In the genomic region with DNA sequence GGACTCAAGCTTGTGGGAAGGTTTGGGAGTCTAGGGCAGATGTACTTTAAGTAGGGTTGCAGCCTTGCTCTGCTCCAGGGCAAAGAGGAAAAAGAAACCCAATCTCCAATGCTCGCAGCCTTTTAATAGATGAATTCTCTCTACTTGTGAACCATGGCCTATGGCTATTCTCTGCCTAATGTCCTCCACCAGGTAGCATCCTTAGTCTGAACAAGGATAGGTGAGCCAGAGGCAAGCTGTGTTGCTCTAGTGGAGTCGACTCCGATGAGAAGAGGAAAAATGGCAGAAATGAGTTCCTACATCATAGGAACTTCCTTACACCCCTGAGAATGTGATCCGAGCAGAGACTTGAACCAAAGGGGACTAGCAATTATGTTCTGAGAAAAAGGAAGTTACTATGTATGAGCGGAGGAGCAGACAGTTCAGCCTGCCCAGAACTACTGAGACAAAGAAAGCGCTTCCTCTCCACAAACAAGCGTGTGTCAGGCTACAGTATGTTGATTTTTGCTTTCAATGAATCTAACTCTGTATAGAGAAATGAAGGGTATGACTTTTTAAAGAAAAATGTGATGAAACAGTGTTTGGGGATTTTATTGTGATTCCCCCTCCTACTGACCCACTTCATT, we compare ENCODE assay signal across 10 cellular contexts.
DNase-seq lines count a peak whose midpoint lies in the region; ATAC-seq and TF ChIP-seq lines count a peak whose summit lies in the region.
"Had no signal": no experiment of that assay in that cellular context is flagged by ENCODE, and none has a peak within 500 bp of the region (broad histone marks: within the 10 kb centered on the region; RNA-seq: fewer than 3 reads in every experiment).

No MANE protein-coding gene starts in this region.

- ATAC-seq in GM19324 (IDR thresholded peaks at IDR 0.05; ENCODE audit: low FRiP score, unreplicated experiment) = peak; percentile 57
- ATAC-seq in HG02973 (IDR thresholded peaks at IDR 0.05; ENCODE audit: unreplicated experiment) = peak; percentile 66
- peak; percentile 23 for ATAC-seq in stimulated activated naive CD8-positive, alpha-beta T cell treated with anti-CD3 and anti-CD28 coated beads, Interleukin-15, Interleukin-2, amounts not matched to agents 100 U/mL and 50 U/mL, for 24 hours
- no peak for ATAC-seq in activated T-cell treated with anti-CD3 and anti-CD28 coated beads, Interleukin-2, amount 50 U/mL, for 72 hours (replicated peaks in 1 of 2)

- H2AFZ ChIP-seq in OCI-LY7 (ENCODE audit: low read length) = no peak overlapping the region

- no peaks in the 10 kb centered on the region for H4K20me1 ChIP-seq in OCI-LY7 (ENCODE audit: insufficient read depth, low read length)

- no peak for TF ChIP-seq CTCF in OCI-LY7 (conservative IDR thresholded peaks at IDR 0.05; ENCODE audit: low read length)

- H3K36me3 ChIP-seq in OCI-LY7 (ENCODE audit: insufficient read depth, low read length) = no peaks in the 10 kb centered on the region

- no peak overlapping the region for H3K4me3 Mint-ChIP-seq in activated T-cell treated with anti-CD3 and anti-CD28 coated beads, Interleukin-2, amount 50 U/mL, for 72 hours

- H3K9me3 Mint-ChIP-seq in activated T-cell treated with anti-CD3 and anti-CD28 coated beads, Interleukin-2, amount 50 U/mL, for 72 hours = peaks cover 2% of the 10 kb centered on the region in 2 donors

- no peaks in the 10 kb centered on the region for H3K9me2 ChIP-seq in OCI-LY7 (ENCODE audit: insufficient read depth, low read length)

- intact Hi-C loops in OCI-LY7 (cut with micrococcal nuclease; ENCODE audit: unreplicated experiment) = no loop called here

- peaks cover 5% of the 10 kb centered on the region for H3K4me1 Mint-ChIP-seq in activated T-cell treated with anti-CD3 and anti-CD28 coated beads, Interleukin-2, amount 50 U/mL, for 72 hours (ENCODE audit: low read depth)

- POLR2A ChIA-PET in OCI-LY7 (lab: Charles Lee) = interaction anchor here (0.9 kb wide), 1 partner anchor 68 kb away, joined by 3 read pairs; no protein-coding TSS in a partner anchor

- H3K9me3 ChIP-seq in OCI-LY7 (ENCODE audit: low read length) = no peaks in the 10 kb centered on the region

- peak; percentile 5 for DNase-seq in OCI-LY7 (ENCODE audit: low spot score)
- no peak for DNase-seq in stimulated activated naive CD8-positive, alpha-beta T cell treated with anti-CD3 and anti-CD28 coated beads, Interleukin-15, Interleukin-2, amounts not matched to agents 100 U/mL and 50 U/mL, for 24 hours
- DNase-seq in NCI-H526 treated with DMSO at 0.1 percent for 48 hours (lab: John Stamatoyannopoulos, UW) = no peak
- DNase-seq in NCI-H524 (lab: John Stamatoyannopoulos, UW) = no peak
- no peak for DNase-seq in activated T-cell treated with anti-CD3 and anti-CD28 coated beads, Interleukin-2, amount 50 U/mL, for 72 hours
- DNase-seq: cortex of kidney; NCI-H446 treated with DMSO at 0.1 percent for 48 hours; stimulated activated CD4-positive, alpha-beta T cell treated with anti-CD3 and anti-CD28 coated beads, Interleukin-2, amount 100 ng/mL, for 48 hours had no signal

- peaks cover 5% of the 10 kb centered on the region for H3K4me1 ChIP-seq in OCI-LY7 (ENCODE audit: insufficient read depth, low read length, poor library complexity, severe bottlenecking)

- H3K27ac ChIP-seq in OCI-LY7 (ENCODE audit: low read depth, low read length, poor library complexity, severe bottlenecking) = no peak overlapping the region

- no TSS peak for BruUV-seq in OCI-LY7 (replicated peaks; lab: Mats Ljungman, UMichigan)

- no peaks in the 10 kb centered on the region for H3K79me2 ChIP-seq in OCI-LY7 (ENCODE audit: insufficient read depth, low read depth, low read length)

- no peak overlapping the region for H3K4me3 ChIP-seq in OCI-LY7 (ENCODE audit: low read depth, low read length, poor library complexity, severe bottlenecking)

- H3K27me3 Mint-ChIP-seq in activated T-cell treated with anti-CD3 and anti-CD28 coated beads, Interleukin-2, amount 50 U/mL, for 72 hours (ENCODE audit: low read depth) = peaks cover 1% of the 10 kb centered on the region

- no peak overlapping the region for H3K4me2 ChIP-seq in OCI-LY7 (ENCODE audit: low read length)

- no peaks in the 10 kb centered on the region for H3K36me3 Mint-ChIP-seq in activated T-cell treated with anti-CD3 and anti-CD28 coated beads, Interleukin-2, amount 50 U/mL, for 72 hours (ENCODE audit: insufficient read depth in 2 of 2)

- no peak overlapping the region for H3K27ac Mint-ChIP-seq in activated T-cell treated with anti-CD3 and anti-CD28 coated beads, Interleukin-2, amount 50 U/mL, for 72 hours

- CTCF ChIA-PET in OCI-LY7 (lab: Charles Lee; ENCODE audit: unreplicated experiment) = no interaction called here

Comparison
In these comparisons a context has a peak if more than half of its experiments do, and no peak if none do; other contexts are left out.
1. ATAC-seq: peak in GM19324 (single experiment), HG02973 (single experiment) and stimulated activated naive CD8-positive, alpha-beta T cell treated with anti-CD3 and anti-CD28 coated beads, Interleukin-15, Interleukin-2, amounts not matched to agents 100 U/mL and 50 U/mL, for 24 hours (single experiment); none in activated T-cell treated with anti-CD3 and anti-CD28 coated beads, Interleukin-2, amount 50 U/mL, for 72 hours (0 of 2).